In genomic region chr18:57918601-57919000, GRCh38 we compare ENCODE assay signal across 27 cellular contexts.
"Had no signal": no experiment of that assay in that cellular context is flagged by ENCODE, and none has a peak within 500 bp of the region (broad histone marks: within the 10 kb centered on the region; RNA-seq: fewer than 3 reads in every experiment).

No MANE protein-coding gene starts in this region.

- H3K4me3 Mint-ChIP-seq: activated CD4-positive, alpha-beta T cell treated with anti-CD3 and anti-CD28 coated beads, Interleukin-2, amount 10 ng/mL, durations not matched to agents 7 days and 5 days; activated CD8-positive, alpha-beta memory T cell treated with anti-CD3 and anti-CD28 coated beads, Interleukin-2, amount 10 ng/mL, durations not matched to agents 7 days and 5 days; activated CD8-positive, alpha-beta T cell treated with anti-CD3 and anti-CD28 coated beads for 36 hours; activated naive CD4-positive, alpha-beta T cell treated with anti-CD3 and anti-CD28 coated beads, Interleukin-2, amount 50 U/mL, for 24 hours; central memory CD8-positive, alpha-beta T cell; natural killer cell; stimulated activated naive B cell treated with anti-CD40 and anti-IgM and Interleukin-4, amounts not matched to agents 10 μg/mL and 1 μg/mL and 100 μg/mL, for 72 hours had no signal

- H3K27me3 ChIP-seq: brain microvascular endothelial cell, esophagus muscularis mucosa, gastrocnemius medialis, sigmoid colon, transverse colon had no signal

- H3K36me3 Mint-ChIP-seq: activated CD8-positive, alpha-beta memory T cell treated with anti-CD3 and anti-CD28 coated beads, Interleukin-2, amount 10 ng/mL, durations not matched to agents 7 days and 5 days; activated naive CD4-positive, alpha-beta T cell treated with anti-CD3 and anti-CD28 coated beads, Interleukin-2, amount 50 U/mL, for 24 hours; natural killer cell; stimulated activated naive B cell treated with anti-CD40 and anti-IgM and Interleukin-4, amounts not matched to agents 10 μg/mL and 1 μg/mL and 100 μg/mL, for 72 hours had no signal

- DNase-seq: activated CD4-positive, alpha-beta T cell treated with anti-CD3 and anti-CD28 coated beads, Interleukin-2, amount 10 ng/mL, durations not matched to agents 7 days and 5 days; activated CD4-positive, CD25-positive, alpha-beta regulatory T cell treated with anti-CD3 and anti-CD28 coated beads, Interleukin-2, amount 50 U/mL, for 72 hours; activated CD8-positive, alpha-beta memory T cell treated with anti-CD3 and anti-CD28 coated beads, Interleukin-2, amount 10 ng/mL, durations not matched to agents 7 days and 5 days; activated CD8-positive, alpha-beta T cell treated with anti-CD3 and anti-CD28 coated beads for 36 hours; activated gamma-delta T cell; activated T-cell treated with anti-CD3 and anti-CD28 coated beads for 4 hours; aorta; brain microvascular endothelial cell; effector memory CD4-positive, alpha-beta T cell; gastrocnemius medialis; hypothalamus; left ventricle myocardium superior; midbrain; natural killer cell; retina; sigmoid colon; stimulated activated CD4-positive, alpha-beta T cell treated with anti-CD3 and anti-CD28 coated beads, Interleukin-2, amount 100 ng/mL, for 48 hours; stimulated activated CD8-positive, alpha-beta memory T cell treated with anti-CD3 and anti-CD28 coated beads, Interleukin-4, amount 100 ng/mL, for 48 hours; stimulated activated naive B cell treated with anti-CD40 and anti-IgM and Interleukin-4, amounts not matched to agents 10 μg/mL and 1 μg/mL and 100 μg/mL, for 72 hours; transverse colon had no signal

- ATAC-seq: activated CD8-positive, alpha-beta memory T cell treated with anti-CD3 and anti-CD28 coated beads, Interleukin-2, amount 10 ng/mL, durations not matched to agents 7 days and 5 days; activated CD8-positive, alpha-beta T cell treated with anti-CD3 and anti-CD28 coated beads for 36 hours; gastrocnemius medialis; left ventricle myocardium superior; natural killer cell; stimulated activated naive B cell treated with anti-CD40 and anti-IgM and Interleukin-4, amounts not matched to agents 10 μg/mL and 1 μg/mL and 100 μg/mL, for 72 hours had no signal

- H3K36me3 ChIP-seq: brain microvascular endothelial cell, esophagus muscularis mucosa, gastrocnemius medialis, sigmoid colon, transverse colon had no signal

- H3K9me3 Mint-ChIP-seq: activated CD4-positive, alpha-beta T cell treated with anti-CD3 and anti-CD28 coated beads, Interleukin-2, amount 10 ng/mL, durations not matched to agents 7 days and 5 days; activated CD8-positive, alpha-beta T cell treated with anti-CD3 and anti-CD28 coated beads for 36 hours; activated naive CD4-positive, alpha-beta T cell treated with anti-CD3 and anti-CD28 coated beads, Interleukin-2, amount 50 U/mL, for 24 hours; central memory CD8-positive, alpha-beta T cell; stimulated activated naive B cell treated with anti-CD40 and anti-IgM and Interleukin-4, amounts not matched to agents 10 μg/mL and 1 μg/mL and 100 μg/mL, for 72 hours had no signal

- H3K27ac ChIP-seq: brain microvascular endothelial cell, esophagus muscularis mucosa, gastrocnemius medialis, sigmoid colon, transverse colon, VCaP had no signal

- FAIRE-seq: colon, endothelial cell of umbilical vein, urothelium cell line had no signal

- H3K27ac Mint-ChIP-seq: activated CD4-positive, alpha-beta T cell treated with anti-CD3 and anti-CD28 coated beads, Interleukin-2, amount 10 ng/mL, durations not matched to agents 7 days and 5 days; activated CD8-positive, alpha-beta memory T cell treated with anti-CD3 and anti-CD28 coated beads, Interleukin-2, amount 10 ng/mL, durations not matched to agents 7 days and 5 days; activated CD8-positive, alpha-beta T cell treated with anti-CD3 and anti-CD28 coated beads for 36 hours; activated naive CD4-positive, alpha-beta T cell treated with anti-CD3 and anti-CD28 coated beads, Interleukin-2, amount 50 U/mL, for 24 hours; natural killer cell; stimulated activated naive B cell treated with anti-CD40 and anti-IgM and Interleukin-4, amounts not matched to agents 10 μg/mL and 1 μg/mL and 100 μg/mL, for 72 hours had no signal

- H3K27me3 Mint-ChIP-seq: central memory CD8-positive, alpha-beta T cell had no signal

- H3K9me3 ChIP-seq: esophagus muscularis mucosa, gastrocnemius medialis, sigmoid colon, transverse colon had no signal

- H3K4me3 ChIP-seq: esophagus muscularis mucosa, gastrocnemius medialis, sigmoid colon, transverse colon had no signal

- H3K4me1 ChIP-seq: gastrocnemius medialis had no signal
